Comparison of ENCODE assay signal across 14 cellular contexts in the genomic region with DNA sequence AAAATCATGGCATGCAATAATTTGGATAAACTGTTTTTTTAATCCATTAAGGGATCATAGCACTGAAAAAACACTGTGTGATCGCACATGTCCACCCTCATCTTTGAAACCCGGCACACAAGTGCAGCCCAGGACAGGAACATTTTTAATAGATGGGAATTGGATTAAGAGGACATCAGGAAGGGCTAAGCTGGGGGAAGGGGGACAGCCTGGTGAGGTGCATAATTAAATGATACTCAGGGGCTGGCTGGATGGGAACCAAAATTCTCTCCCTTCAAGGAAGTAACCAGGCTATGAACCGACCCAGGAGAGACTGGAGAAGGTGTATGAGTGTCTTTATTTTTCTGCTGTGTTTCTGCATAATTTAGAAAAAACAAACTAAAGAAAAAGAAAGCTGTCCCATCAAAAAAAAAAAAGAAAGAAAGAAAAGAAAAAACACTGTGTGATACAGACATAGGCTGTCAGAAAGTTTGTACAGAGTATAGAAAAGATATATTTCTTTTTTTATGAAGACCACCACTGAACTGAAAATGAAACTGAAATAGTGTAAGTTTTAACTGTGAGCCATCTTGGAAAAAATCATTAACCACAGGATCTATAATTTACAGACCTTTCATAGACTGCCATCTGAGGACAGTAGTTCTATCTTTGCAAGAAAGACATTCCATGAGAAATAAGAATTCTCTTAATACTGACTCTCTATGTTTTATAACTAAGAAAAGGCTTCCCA.
"Had no signal": no experiment of that assay in that cellular context is flagged by ENCODE, and none has a peak within 500 bp of the region (broad histone marks: within the 10 kb centered on the region; RNA-seq: fewer than 3 reads in every experiment).

No MANE protein-coding gene starts in this region.

- H3K36me3 ChIP-seq: sigmoid colon, upper lobe of right lung had no signal

- H3K9me3 ChIP-seq: sigmoid colon, testis, upper lobe of right lung had no signal

- H2AFZ ChIP-seq: hepatocyte had no signal

- H3K4me3 Mint-ChIP-seq: activated T-helper 17 cell treated with anti-CD3 and anti-CD28 coated beads, Interleukin-2, amount 50 U/mL, for 72 hours; endodermal cell; natural killer cell treated with Interleukin-12 subunit alpha and Interleukin-12 subunit beta and Interleukin-15 and Interleukin-18, amount 100 ng/mL, for 72 hours; stimulated activated naive CD8-positive, alpha-beta T cell treated with anti-CD3 and anti-CD28 coated beads, Interleukin-15, amount 100 ng/mL, for 72 hours had no signal

- H3K27ac Mint-ChIP-seq: activated T-helper 17 cell treated with anti-CD3 and anti-CD28 coated beads, Interleukin-2, amount 50 U/mL, for 72 hours; endodermal cell; natural killer cell treated with Interleukin-12 subunit alpha and Interleukin-12 subunit beta and Interleukin-15 and Interleukin-18, amount 100 ng/mL, for 72 hours had no signal

- H3K4me2 ChIP-seq: hepatocyte had no signal

- H3K27ac ChIP-seq: dorsolateral prefrontal cortex, hepatocyte, sigmoid colon, testis, upper lobe of right lung had no signal

- H3K27me3 ChIP-seq: hepatocyte, sigmoid colon, testis, upper lobe of right lung had no signal

- H3K79me2 ChIP-seq: hepatocyte had no signal

- ATAC-seq: activated T-helper 17 cell treated with anti-CD3 and anti-CD28 coated beads, Interleukin-2, amount 50 U/mL, for 72 hours; left ventricle myocardium superior; natural killer cell treated with Interleukin-12 subunit alpha and Interleukin-12 subunit beta and Interleukin-15 and Interleukin-18, amount 100 ng/mL, for 72 hours; stimulated activated naive CD8-positive, alpha-beta T cell treated with anti-CD3 and anti-CD28 coated beads, Interleukin-15, amount 100 ng/mL, for 72 hours; upper lobe of right lung had no signal

- H3K4me3 ChIP-seq: dorsolateral prefrontal cortex, hepatocyte, sigmoid colon, testis, upper lobe of right lung had no signal

- H3K4me1 ChIP-seq: sigmoid colon, testis, upper lobe of right lung had no signal

- H3K9me3 Mint-ChIP-seq: activated T-helper 17 cell treated with anti-CD3 and anti-CD28 coated beads, Interleukin-2, amount 50 U/mL, for 72 hours; endodermal cell had no signal

- DNase-seq: activated naive CD4-positive, alpha-beta T cell treated with Interleukin-2 at 50 U/mL for 16 hours; dorsolateral prefrontal cortex; endodermal cell; left ventricle myocardium superior; mesendoderm; occipital lobe; sigmoid colon; stimulated activated CD4-positive, alpha-beta T cell treated with anti-CD3 and anti-CD28 coated beads, Interleukin-1b, Interleukin-23, amount 100 ng/mL, for 48 hours; stimulated activated naive CD8-positive, alpha-beta T cell treated with anti-CD3 and anti-CD28 coated beads, Interleukin-15, amount 100 ng/mL, for 72 hours; testis; upper lobe of right lung had no signal
